In the genomic region with DNA sequence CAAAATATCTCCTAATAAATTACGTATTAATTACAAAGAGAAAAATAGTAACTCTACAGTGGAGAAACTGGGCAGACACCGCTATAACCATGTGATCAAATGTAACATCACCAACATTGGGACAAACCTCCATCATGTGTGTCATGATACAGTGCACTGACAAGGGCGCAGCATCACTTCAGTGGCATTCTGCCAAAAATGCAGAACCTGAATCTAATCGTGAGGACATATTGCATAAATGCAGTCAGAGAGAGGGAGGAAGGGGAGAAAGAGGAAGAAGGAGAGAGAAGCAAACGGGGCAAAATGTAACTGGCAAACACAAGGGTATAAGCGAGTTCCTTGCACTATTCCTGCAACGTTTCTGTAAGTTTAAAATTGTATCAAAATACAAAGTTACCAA, we compare ENCODE assay signal across 20 cellular contexts.
DNase-seq lines count a peak whose midpoint lies in the region; ATAC-seq and TF ChIP-seq lines count a peak whose summit lies in the region.
"Had no signal": no experiment of that assay in that cellular context is flagged by ENCODE, and none has a peak within 500 bp of the region (broad histone marks: within the 10 kb centered on the region; RNA-seq: fewer than 3 reads in every experiment).

No MANE protein-coding gene starts in this region.

- ATAC-seq in HG02571 (IDR thresholded peaks at IDR 0.05; ENCODE audit: unreplicated experiment): no peak
- no peak for ATAC-seq in HG03378 (IDR thresholded peaks at IDR 0.05; ENCODE audit: unreplicated experiment)
- ATAC-seq: gastrocnemius medialis had no signal

- DNase-seq in CD1c-positive myeloid dendritic cell (ENCODE audit: extremely low spot score): peak; percentile 77
- peak; percentile 81 to 84 for DNase-seq in Kasumi-1 (lab: John Stamatoyannopoulos, UW)
- DNase-seq in OCI-M1 (lab: John Stamatoyannopoulos, UW): peak; percentile 76
- DNase-seq in erythroblast (lab: John Stamatoyannopoulos, UW): peak; percentile 18 to 32
- no peak for DNase-seq in NCI-H1694 (lab: John Stamatoyannopoulos, UW)
- DNase-seq in amniotic stem cell (lab: John Stamatoyannopoulos, UW): no peak
- DNase-seq: activated CD4-positive, alpha-beta T cell treated with anti-CD3 and anti-CD28 coated beads, Interleukin-2, amount 10 ng/mL, durations not matched to agents 7 days and 5 days; activated CD8-positive, alpha-beta memory T cell treated with anti-CD3 and anti-CD28 coated beads, Interleukin-2, amount 50 U/mL, for 48 hours; activated effector memory CD4-positive, alpha-beta T cell treated with Interleukin-2 at 50 U/mL for 16 hours; DND-41; gastrocnemius medialis; NCI-H187 treated with DMSO at 0.1 percent for 48 hours; NCI-H510A; nephron progenitor cell; Peyer's patch; stimulated activated CD4-positive, alpha-beta T cell treated with anti-CD3 and anti-CD28 coated beads, Interleukin-2, amount 100 ng/mL, for 24 hours; stimulated activated naive CD4-positive, alpha-beta T cell treated with Interleukin-2 at 50 U/mL for 16 hours; SW 1271 had no signal

- TF ChIP-seq POLR2A in erythroblast (IDR thresholded peaks at IDR 0.05; ENCODE audit: low read length): no peak

Comparison
In these comparisons a context has a peak if more than half of its experiments do, and no peak if none do; other contexts are left out.
1. DNase-seq: peak in CD1c-positive myeloid dendritic cell (single experiment), Kasumi-1 (2 of 2), OCI-M1 (single experiment) and erythroblast (2 of 2); none in NCI-H1694 (single experiment) and amniotic stem cell (single experiment).